In genomic region chr9:38008168-38009034, GRCh38 we compare ENCODE assay signal across 8 cellular contexts.
DNase-seq lines count a peak whose midpoint lies in the region; ATAC-seq and TF ChIP-seq lines count a peak whose summit lies in the region.

No MANE protein-coding gene starts in this region.

- peaks cover 87% of the 10 kb centered on the region for H3K4me1 Mint-ChIP-seq in dendritic cell treated with granulocyte-macrophage colony-stimulating factor and Interleukin-4, amounts not matched to agents 40 ng/mL and 50 ng/mL, for 4 days (ENCODE audit: low read depth)

- ATAC-seq in GM19395 (IDR thresholded peaks at IDR 0.05; ENCODE audit: unreplicated experiment) (peak; percentile 88), HG03432 (IDR thresholded peaks at IDR 0.05; ENCODE audit: unreplicated experiment) (peak; percentile 83), mucosa of descending colon (peak; percentile 52)

- intact Hi-C loops in dendritic cell treated with granulocyte-macrophage colony-stimulating factor and Interleukin-4, amounts not matched to agents 40 ng/mL and 50 ng/mL, for 4 days (cut with micrococcal nuclease), result loop anchor here (1.0 kb wide), 1 partner anchor 13 kb away; no protein-coding TSS in a partner anchor
- intact Hi-C loops in mucosa of descending colon (cut with DNase I, micrococcal nuclease), result no loop called here

- TF ChIP-seq CTCF in mucosa of descending colon (IDR thresholded peaks at IDR 0.05), result no peak
- no peak for TF ChIP-seq CTCF in coronary artery (IDR thresholded peaks at IDR 0.05)

- peak overlapping the region; percentile 68 for H3K4me3 Mint-ChIP-seq in dendritic cell treated with granulocyte-macrophage colony-stimulating factor and Interleukin-4, amounts not matched to agents 40 ng/mL and 50 ng/mL, for 4 days

- no peaks in the 10 kb centered on the region for H3K4me1 ChIP-seq in mucosa of descending colon (ENCODE audit: low read depth)

- peak; percentile 58 for DNase-seq in CMK (ENCODE audit: low read depth)
- DNase-seq in SK-N-MC (ENCODE audit: low read depth, low spot score), result no peak
- no peak for DNase-seq in mucosa of descending colon
- DNase-seq in substantia nigra (lab: John Stamatoyannopoulos, UW), result peak in 3 of 49 donors; percentile 20 to 26 (median 26)
- no peak for DNase-seq in coronary artery (ENCODE audit: low spot score)

- H3K27ac ChIP-seq in SK-N-MC (peak overlapping the region; percentile 22; the same call in 1 of the 2 replicates), substantia nigra (ENCODE audit: low read depth, low read length, poor library complexity, severe bottlenecking) (peak overlapping the region; percentile 73), coronary artery (peak overlapping the region in 1 of 2 donors; percentile 20)

- H3K9ac ChIP-seq in SK-N-MC (ENCODE audit: insufficient read length), result no peak overlapping the region

- peaks cover 9% of the 10 kb centered on the region; the same call in 1 of the 2 replicates for H3K36me3 ChIP-seq in SK-N-MC (ENCODE audit: insufficient read depth, low read length)
- no peaks in the 10 kb centered on the region for H3K36me3 ChIP-seq in mucosa of descending colon (ENCODE audit: low read depth)

- peak overlapping the region; percentile 23; the same call in 1 of the 2 replicates for H3K4me3 ChIP-seq in SK-N-MC
- no peak overlapping the region for H3K4me3 ChIP-seq in mucosa of descending colon
- H3K4me3 ChIP-seq in coronary artery, result no peak overlapping the region

- H3K9me3 ChIP-seq in SK-N-MC (ENCODE audit: low read depth, low read length) (no peaks in the 10 kb centered on the region), mucosa of descending colon (no peaks in the 10 kb centered on the region)

- peak overlapping the region; percentile 93 for H3K27ac Mint-ChIP-seq in dendritic cell treated with granulocyte-macrophage colony-stimulating factor and Interleukin-4, amounts not matched to agents 40 ng/mL and 50 ng/mL, for 4 days

- H3K36me3 Mint-ChIP-seq in dendritic cell treated with granulocyte-macrophage colony-stimulating factor and Interleukin-4, amounts not matched to agents 40 ng/mL and 50 ng/mL, for 4 days (ENCODE audit: low read depth), result peaks cover 22% of the 10 kb centered on the region

- no peaks in the 10 kb centered on the region for H3K27me3 Mint-ChIP-seq in dendritic cell treated with granulocyte-macrophage colony-stimulating factor and Interleukin-4, amounts not matched to agents 40 ng/mL and 50 ng/mL, for 4 days

- no peaks in the 10 kb centered on the region for H3K9me3 Mint-ChIP-seq in dendritic cell treated with granulocyte-macrophage colony-stimulating factor and Interleukin-4, amounts not matched to agents 40 ng/mL and 50 ng/mL, for 4 days
